ENCODE assay signal across 34 cellular contexts in genomic region chr5:175538576-175538975, GRCh38.
"Had no signal": no experiment of that assay in that cellular context is flagged by ENCODE, and none has a peak within 500 bp of the region (broad histone marks: within the 10 kb centered on the region; RNA-seq: fewer than 3 reads in every experiment).

No MANE protein-coding gene starts in this region.

- H3K4me3 ChIP-seq: ascending aorta, cardiac muscle cell, MG63, PC-9 had no signal

- DNase-seq: activated B cell treated with CpG ODN at 0.5 μM for 24 hours; activated CD4-positive, alpha-beta memory T cell treated with anti-CD3 and anti-CD28 coated beads, Interleukin-2, amount 10 ng/mL, durations not matched to agents 7 days and 5 days; activated CD4-positive, alpha-beta T cell treated with anti-CD3 and anti-CD28 coated beads for 4 hours; activated CD4-positive, alpha-beta T cell treated with anti-CD3 and anti-CD28 coated beads, Interleukin-2, amount 50 U/mL, for 1 hour; activated CD4-positive, CD25-positive, alpha-beta regulatory T cell treated with anti-CD3 and anti-CD28 coated beads, Interleukin-2, amount 50 U/mL, for 72 hours; activated effector memory CD4-positive, alpha-beta T cell treated with Interleukin-2 at 50 U/mL for 16 hours; activated naive CD4-positive, alpha-beta T cell treated with anti-CD3 and anti-CD28 coated beads, Interleukin-2, amount 10 ng/mL, durations not matched to agents 7 days and 5 days; activated T-cell treated with anti-CD3 and anti-CD28 coated beads, Interleukin-2, amount 50 U/mL, for 24 hours; amygdala; Kasumi-1; KBM-7; MG63; MV-4-11; NCI-H1092; NCI-H1436 treated with DMSO at 0.1 percent for 48 hours; NCI-H187; NCI-H2029 treated with DMSO at 0.1 percent for 48 hours; NCI-H2107; NCI-H2171; NCI-H510A; NCI-H526; NCI-H748 treated with DMSO at 0.1 percent for 48 hours; PC-9; SIG-M5; T-cell; T-helper 2 cell; T-helper 9 cell had no signal

- H3K27me3 Mint-ChIP-seq: activated naive CD8-positive, alpha-beta T cell; activated T-cell treated with anti-CD3 and anti-CD28 coated beads, Interleukin-2, amount 50 U/mL, for 24 hours had no signal

- H2AFZ ChIP-seq: PC-9 had no signal

- H3K9me3 ChIP-seq: ascending aorta, MG63 had no signal

- H3K4me1 ChIP-seq: ascending aorta had no signal

- ATAC-seq: Right ventricle myocardium inferior, SK-N-SH treated with all-trans-retinoic acid at 6 μM for 48 hours, T-cell had no signal

- H3K27ac ChIP-seq: ascending aorta, cardiac muscle cell, PC-9, RWPE1, VCaP had no signal

- H3K9me3 Mint-ChIP-seq: activated B cell treated with CpG ODN at 0.5 μM for 24 hours; activated CD4-positive, alpha-beta memory T cell treated with anti-CD3 and anti-CD28 coated beads, Interleukin-2, amount 10 ng/mL, durations not matched to agents 7 days and 5 days; activated naive CD4-positive, alpha-beta T cell treated with anti-CD3 and anti-CD28 coated beads, Interleukin-2, amount 10 ng/mL, durations not matched to agents 7 days and 5 days; activated T-cell treated with anti-CD3 and anti-CD28 coated beads, Interleukin-2, amount 50 U/mL, for 24 hours; T-cell had no signal

- H3K36me3 Mint-ChIP-seq: activated naive CD8-positive, alpha-beta T cell; T-cell had no signal

- H3K27ac Mint-ChIP-seq: activated B cell treated with CpG ODN at 0.5 μM for 24 hours; activated CD4-positive, alpha-beta memory T cell treated with anti-CD3 and anti-CD28 coated beads, Interleukin-2, amount 10 ng/mL, durations not matched to agents 7 days and 5 days; activated naive CD4-positive, alpha-beta T cell treated with anti-CD3 and anti-CD28 coated beads, Interleukin-2, amount 10 ng/mL, durations not matched to agents 7 days and 5 days; activated naive CD8-positive, alpha-beta T cell; activated T-cell treated with anti-CD3 and anti-CD28 coated beads, Interleukin-2, amount 50 U/mL, for 24 hours; T-cell had no signal

- H3K36me3 ChIP-seq: ascending aorta, cardiac muscle cell, MG63 had no signal

- H3K4me3 Mint-ChIP-seq: activated B cell treated with CpG ODN at 0.5 μM for 24 hours; activated CD4-positive, alpha-beta memory T cell treated with anti-CD3 and anti-CD28 coated beads, Interleukin-2, amount 10 ng/mL, durations not matched to agents 7 days and 5 days; activated naive CD4-positive, alpha-beta T cell treated with anti-CD3 and anti-CD28 coated beads, Interleukin-2, amount 10 ng/mL, durations not matched to agents 7 days and 5 days; activated naive CD8-positive, alpha-beta T cell; activated T-cell treated with anti-CD3 and anti-CD28 coated beads, Interleukin-2, amount 50 U/mL, for 24 hours; T-cell had no signal

- H3K27me3 ChIP-seq: ascending aorta, cardiac muscle cell, MG63 had no signal

- H3K4me2 ChIP-seq: PC-9 had no signal
